3 cellular contexts compared by ENCODE assay signal in genomic region chr12:69189378-69189978, GRCh38.
TF ChIP-seq lines count a peak whose summit lies in the region.

No MANE protein-coding gene starts in this region.

TF ChIP-seq in A549, 52 proteins besides CTCF, POLR2A, EP300 and RAD21:
- TF ChIP-seq ZFP36 (IDR thresholded peaks at IDR 0.05; ENCODE audit: borderline replicate concordance, partially characterized antibody) (peak; percentile 90), EHF (CRISPR knock-in tag; IDR thresholded peaks at IDR 0.05) (no peak)

TF ChIP-seq in GM23338, 12 proteins besides CTCF, POLR2A, EP300 and RAD21:
- no peak for TF ChIP-seq CREB1 (CRISPR knock-in tag; IDR thresholded peaks at IDR 0.05; ENCODE audit: low read depth)
- TF ChIP-seq JUNB (IDR thresholded peaks at IDR 0.05; ENCODE audit: unreplicated experiment) = no peak
- no peak for TF ChIP-seq REST (IDR thresholded peaks at IDR 0.05; ENCODE audit: unreplicated experiment)
- TF ChIP-seq POLR2AphosphoS5 (IDR thresholded peaks at IDR 0.05; ENCODE audit: low read depth) = no peak
- no peak for TF ChIP-seq STAT1 (IDR thresholded peaks at IDR 0.05; ENCODE audit: unreplicated experiment)
- TF ChIP-seq NANOG (IDR thresholded peaks at IDR 0.05; ENCODE audit: borderline replicate concordance) = no peak

TF ChIP-seq in SK-N-SH, 30 proteins besides CTCF, POLR2A, EP300 and RAD21:
- TF ChIP-seq TCF12 (IDR thresholded peaks at IDR 0.05) (no peak), PBX3 (IDR thresholded peaks at IDR 0.05) (no peak), REST (IDR thresholded peaks at IDR 0.05; ENCODE audit: low read depth, low read length) (no peak), FOXJ3 (CRISPR knock-in tag; IDR thresholded peaks at IDR 0.05) (no peak), SIN3A (IDR thresholded peaks at IDR 0.05; ENCODE audit: borderline replicate concordance, low read depth, low read length) (no peak), USF2 (IDR thresholded peaks at IDR 0.05; ENCODE audit: borderline replicate concordance, low read depth, low read length) (no peak), NFIC (IDR thresholded peaks at IDR 0.05; ENCODE audit: borderline replicate concordance) (no peak), RXRA (IDR thresholded peaks at IDR 0.05; ENCODE audit: borderline replicate concordance, low read depth) (no peak), RFX5 (IDR thresholded peaks at IDR 0.05; ENCODE audit: low read length) (no peak), USF1 (IDR thresholded peaks at IDR 0.05; ENCODE audit: borderline replicate concordance, low read depth) (no peak), GABPA (IDR thresholded peaks at IDR 0.05; ENCODE audit: low read depth) (no peak), YY1 (IDR thresholded peaks at IDR 0.05; ENCODE audit: low read depth) (no peak), SMC3 (IDR thresholded peaks at IDR 0.05; ENCODE audit: low read depth, low read length) (no peak), JUND (IDR thresholded peaks at IDR 0.05) (no peak), ZBTB33 (IDR thresholded peaks at IDR 0.05; ENCODE audit: borderline replicate concordance, low read depth) (no peak), MAX (IDR thresholded peaks at IDR 0.05; ENCODE audit: low read depth) (no peak), TAF1 (IDR thresholded peaks at IDR 0.05; ENCODE audit: borderline replicate concordance, low read depth, low read length) (no peak)
